Comparison of ENCODE assay signal across 10 cellular contexts in genomic region chr11:122207505-122207904, GRCh38.
DNase-seq lines count a peak whose midpoint lies in the region; ATAC-seq and TF ChIP-seq lines count a peak whose summit lies in the region.
"Had no signal": no experiment of that assay in that cellular context is flagged by ENCODE, and none has a peak within 500 bp of the region (broad histone marks: within the 10 kb centered on the region; RNA-seq: fewer than 3 reads in every experiment).

No MANE protein-coding gene starts in this region.

- TF ChIP-seq POLR2A in prostate gland (IDR thresholded peaks at IDR 0.05): no peak

- no peaks in the 10 kb centered on the region for H3K36me3 Mint-ChIP-seq in CD4-positive, alpha-beta T cell (ENCODE audit: low read depth)

- H3K4me3 Mint-ChIP-seq in CD4-positive, alpha-beta T cell: no peak overlapping the region

- peak overlapping the region; percentile 42 to 45 for H3K27ac ChIP-seq in prostate gland
- H3K27ac ChIP-seq in foreskin keratinocyte: no peak overlapping the region
- H3K27ac ChIP-seq in psoas muscle: no peak overlapping the region
- no peak overlapping the region for H3K27ac ChIP-seq in CD4-positive, alpha-beta T cell (ENCODE audit: low read depth, low read length)
- H3K27ac ChIP-seq: neutrophil had no signal

- 17% methylated on average over 8 of the region's 8 CpGs for WGBS in prostate gland
- WGBS in psoas muscle, 3 donors: 34 to 43% (median 39%) methylated on average over 8 of the region's 8 CpGs

- no peaks in the 10 kb centered on the region for H3K4me1 ChIP-seq in prostate gland (replicated peaks)
- H3K4me1 ChIP-seq in foreskin keratinocyte: peaks cover 4% of the 10 kb centered on the region
- H3K4me1 ChIP-seq in psoas muscle: peaks cover 33% of the 10 kb centered on the region

- intact Hi-C loops in prostate gland (cut with DNase I): loop anchor here (10.0 kb wide), 1 partner anchor 183 kb away; no protein-coding TSS in a partner anchor
- intact Hi-C loops in psoas muscle (cut with DNase I): no loop called here
- intact Hi-C loops in CD4-positive, alpha-beta T cell (cut with DNase I, micrococcal nuclease): no loop called here

- H3K9me3 ChIP-seq in prostate gland (no peaks in the 10 kb centered on the region), psoas muscle (no peaks in the 10 kb centered on the region)
- H3K9me3 ChIP-seq in CD4-positive, alpha-beta T cell (ENCODE audit: control insufficient read depth, low read length): no peaks in the 10 kb centered on the region
- H3K9me3 ChIP-seq: neutrophil had no signal

- H3K27me3 ChIP-seq in prostate gland (replicated peaks; ENCODE audit: insufficient read depth): no peaks in the 10 kb centered on the region
- no peaks in the 10 kb centered on the region for H3K27me3 ChIP-seq in foreskin keratinocyte
- no peaks in the 10 kb centered on the region for H3K27me3 ChIP-seq in psoas muscle (ENCODE audit: insufficient read depth in 3 of 3, low read length in 2 of 3)
- H3K27me3 ChIP-seq in CD4-positive, alpha-beta T cell (ENCODE audit: control insufficient read depth, insufficient read depth, low read length): peaks cover 7% of the 10 kb centered on the region

- H3K9me3 Mint-ChIP-seq in CD4-positive, alpha-beta T cell: no peaks in the 10 kb centered on the region

- H3K4me3 ChIP-seq in AG04449 (ENCODE audit: low read depth, low read length) (peak overlapping the region; percentile 31), fibroblast of mammary gland (ENCODE audit: control insufficient read depth, low read depth, low read length) (no peak overlapping the region), prostate gland (no peak overlapping the region), psoas muscle (no peak overlapping the region)

- no peak for DNase-seq in AG04449 (ENCODE audit: low read depth, low spot score)
- peak; percentile 9 for DNase-seq in RPMI8226
- DNase-seq in fibroblast of mammary gland (ENCODE audit: low read depth): peak; percentile 64
- peak; percentile 23 for DNase-seq in prostate gland (ENCODE audit: low spot score)
- no peak for DNase-seq in foreskin keratinocyte
- no peak for DNase-seq in psoas muscle
- DNase-seq in CD4-positive, alpha-beta T cell: no peak
- DNase-seq: activated T-cell treated with anti-CD3 and anti-CD28 coated beads, Interleukin-2, amount 50 U/mL, for 1 hour had no signal

- H3K36me3 ChIP-seq in prostate gland (no peaks in the 10 kb centered on the region), psoas muscle (ENCODE audit: insufficient read depth in 1 of 2, low read depth in 1 of 2) (no peaks in the 10 kb centered on the region)
- H3K36me3 ChIP-seq: neutrophil had no signal

- ATAC-seq in foreskin keratinocyte (no peak), psoas muscle (no peak), SK-N-SH treated with all-trans-retinoic acid at 6 μM for 48 hours (no peak)
- ATAC-seq in CD4-positive, alpha-beta T cell (ENCODE audit: poor library complexity): no peak

- TF ChIP-seq CTCF in AG04449 (IDR thresholded peaks at IDR 0.05; ENCODE audit: insufficient read depth, low read length, missing control alignments) (no peak), fibroblast of mammary gland (conservative IDR thresholded peaks at IDR 0.05; ENCODE audit: control insufficient read depth, insufficient read depth, low read depth, low read length) (no peak), prostate gland (IDR thresholded peaks at IDR 0.05) (no peak), foreskin keratinocyte (conservative IDR thresholded peaks at IDR 0.05) (no peak), psoas muscle (IDR thresholded peaks at IDR 0.05) (no peak)
- no peak for TF ChIP-seq CTCF in CD4-positive, alpha-beta T cell (IDR thresholded peaks at IDR 0.05)

- no peaks in the 10 kb centered on the region for H3K4me1 Mint-ChIP-seq in CD4-positive, alpha-beta T cell (ENCODE audit: low read depth)

- CTCF ChIA-PET in AG04449 (lab: Yijun Ruan, JAX): interaction anchor here (1.0 to 9.0 kb wide), 3 partner anchors 7 to 299 kb away, joined by 3 to 64 read pairs (median 6); no protein-coding TSS in a partner anchor
- CTCF ChIA-PET in CD4-positive, alpha-beta T cell (lab: Charles Lee): no interaction called here

- POLR2A ChIA-PET in AG04449 (lab: Yijun Ruan, JAX): interaction anchor here (0.6 to 1.3 kb wide), 8 partner anchors 18 to 169 kb away, joined by 3 to 11 read pairs (median 4); no protein-coding TSS in a partner anchor
- POLR2A ChIA-PET in CD4-positive, alpha-beta T cell (lab: Charles Lee): no interaction called here

- H3K27me3 Mint-ChIP-seq in CD4-positive, alpha-beta T cell: peaks cover 64% of the 10 kb centered on the region

- no peak overlapping the region for H3K27ac Mint-ChIP-seq in CD4-positive, alpha-beta T cell

TF ChIP-seq in SK-N-SH treated with all-trans-retinoic acid at 6 μM for 48 hours, 23 proteins besides CTCF, POLR2A, EP300 and RAD21 (continues in another document):
- TF ChIP-seq ARNTL (CRISPR knock-in tag; IDR thresholded peaks at IDR 0.05; ENCODE audit: borderline replicate concordance, low read depth): no peak
- no peak for TF ChIP-seq TSHZ2 (CRISPR knock-in tag; IDR thresholded peaks at IDR 0.05)
- TF ChIP-seq ZNF70 (CRISPR knock-in tag; IDR thresholded peaks at IDR 0.05): no peak
- TF ChIP-seq CREB5 (CRISPR knock-in tag; IDR thresholded peaks at IDR 0.05; ENCODE audit: low read depth): no peak
- no peak for TF ChIP-seq TOX (CRISPR knock-in tag; IDR thresholded peaks at IDR 0.05; ENCODE audit: borderline replicate concordance)
- no peak for TF ChIP-seq ZC3H10 (CRISPR knock-in tag; IDR thresholded peaks at IDR 0.05)
- TF ChIP-seq PATZ1 (CRISPR knock-in tag; IDR thresholded peaks at IDR 0.05; ENCODE audit: borderline replicate concordance): no peak
- TF ChIP-seq TCF4 (CRISPR knock-in tag; IDR thresholded peaks at IDR 0.05; ENCODE audit: borderline replicate concordance): no peak
- TF ChIP-seq SNAI2 (CRISPR knock-in tag; IDR thresholded peaks at IDR 0.05): no peak
- TF ChIP-seq ZFP3 (CRISPR knock-in tag; IDR thresholded peaks at IDR 0.05): no peak
- TF ChIP-seq CSDC2 (CRISPR knock-in tag; IDR thresholded peaks at IDR 0.05): no peak

Comparison
In these comparisons a context has a peak if more than half of its experiments do, and no peak if none do; other contexts are left out.
1. DNase-seq: peak in RPMI8226 (single experiment), fibroblast of mammary gland (single experiment) and prostate gland (single experiment); none in AG04449 (single experiment), foreskin keratinocyte (0 of 2), psoas muscle (0 of 2) and CD4-positive, alpha-beta T cell (0 of 10).
2. H3K27ac ChIP-seq: peak in prostate gland (2 of 2); none in foreskin keratinocyte (single experiment), psoas muscle (single experiment) and CD4-positive, alpha-beta T cell (single experiment).